27 cellular contexts compared by ENCODE assay signal in the genomic region with DNA sequence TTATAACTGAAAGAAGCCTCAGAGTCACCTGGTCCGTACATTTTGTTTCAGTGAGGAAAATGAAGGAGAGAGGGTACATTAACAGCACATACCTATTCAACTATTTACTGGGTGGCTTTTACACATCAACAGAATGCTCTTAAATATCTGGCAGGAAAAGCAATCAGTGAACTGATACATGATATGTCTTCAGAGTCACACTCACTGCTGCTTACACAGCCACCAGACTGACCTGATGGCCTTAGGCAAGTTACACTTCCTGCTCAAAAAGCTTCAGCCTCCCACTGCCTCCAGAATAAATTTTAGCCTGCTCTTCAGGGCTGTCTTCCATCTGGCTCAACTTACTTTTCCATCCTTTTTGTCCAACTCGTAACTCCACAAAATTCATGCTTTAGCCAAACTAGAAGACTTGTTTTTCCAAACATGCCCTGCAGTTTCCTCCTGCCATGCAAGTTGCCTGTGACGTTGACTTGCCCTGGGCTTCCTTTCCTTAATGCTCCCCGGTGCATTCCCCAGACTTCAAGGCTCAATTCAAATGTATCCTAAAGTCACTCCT. TPM values are rescaled to one million over a fixed set of nuclear protein-coding genes. Genes with fewer than 3 reads are reported as not detected.
DNase-seq lines count a peak whose midpoint lies in the region; ATAC-seq and TF ChIP-seq lines count a peak whose summit lies in the region.
"Had no signal": no experiment of that assay in that cellular context is flagged by ENCODE, and none has a peak within 500 bp of the region (broad histone marks: within the 10 kb centered on the region; RNA-seq: fewer than 3 reads in every experiment).

No MANE protein-coding gene starts in this region.

- H3K9me3 ChIP-seq in SJCRH30 (replicated peaks): no peaks in the 10 kb centered on the region
- no peaks in the 10 kb centered on the region for H3K9me3 ChIP-seq in smooth muscle cell (replicated peaks; ENCODE audit: low read depth)
- H3K9me3 ChIP-seq: thyroid gland had no signal

- DNase-seq in DMS53 (lab: John Stamatoyannopoulos, UW) (peak; percentile 10), DMS53 treated with DMSO at 0.1 percent for 48 hours (lab: John Stamatoyannopoulos, UW; ENCODE audit: unreplicated experiment) (no peak), SJCRH30 (peak; percentile 8 to 33), islet precursor cell (peak; percentile 75), smooth muscle cell (lab: John Stamatoyannopoulos, UW; ENCODE audit: unreplicated experiment) (no peak), superior temporal gyrus (ENCODE audit: extremely low spot score) (no peak)
- DNase-seq: activated CD4-positive, CD25-positive, alpha-beta regulatory T cell treated with anti-CD3 and anti-CD28 coated beads, Interleukin-2, amount 50 U/mL, for 72 hours; activated CD8-positive, alpha-beta T cell treated with anti-CD3 and anti-CD28 coated beads for 36 hours; activated naive CD8-positive, alpha-beta T cell treated with anti-CD3 and anti-CD28 coated beads for 36 hours; CD8-positive, alpha-beta memory T cell; H7; left ventricle myocardium superior; natural killer cell; NCI-H1048; NCI-H2029; right cardiac atrium; SHP77 treated with DMSO at 0.1 percent for 48 hours; stimulated activated naive CD8-positive, alpha-beta T cell treated with anti-CD3 and anti-CD28 coated beads, Interleukin-15, Interleukin-2, amounts not matched to agents 100 U/mL and 50 U/mL, for 24 hours; T-cell; thyroid gland had no signal

- H3K4me1 ChIP-seq in SJCRH30 (no peaks in the 10 kb centered on the region), smooth muscle cell (ENCODE audit: low read depth) (peaks cover 10% of the 10 kb centered on the region)
- H3K4me1 ChIP-seq: parathyroid adenoma, thyroid gland had no signal

- no peak overlapping the region for H3K9ac ChIP-seq in smooth muscle cell (ENCODE audit: low read depth)
- H3K9ac ChIP-seq: parathyroid adenoma had no signal

- H3K27me3 ChIP-seq in SJCRH30 (no peaks in the 10 kb centered on the region), smooth muscle cell (ENCODE audit: low read depth) (no peaks in the 10 kb centered on the region)
- H3K27me3 ChIP-seq: thyroid gland had no signal

- H3K4me2 ChIP-seq in smooth muscle cell: no peak overlapping the region

- H3K4me3 ChIP-seq in SJCRH30 (no peak overlapping the region), smooth muscle cell (no peak overlapping the region)
- H3K4me3 ChIP-seq: thyroid gland had no signal

- H3K36me3 ChIP-seq in SJCRH30: no peaks in the 10 kb centered on the region
- H3K36me3 ChIP-seq in smooth muscle cell (ENCODE audit: low read depth): peaks cover 37% of the 10 kb centered on the region

- H3K79me2 ChIP-seq in smooth muscle cell (ENCODE audit: low read depth): peaks cover 21% of the 10 kb centered on the region
- H3K79me2 ChIP-seq: parathyroid adenoma had no signal

- H4K20me1 ChIP-seq in smooth muscle cell (ENCODE audit: low read depth): peaks cover 61% of the 10 kb centered on the region

- TF ChIP-seq CTCF in smooth muscle cell (IDR thresholded peaks at IDR 0.05; ENCODE audit: borderline replicate concordance, insufficient read depth, poor library complexity, severe bottlenecking): no peak

- whole genome bisulfite sequencing in smooth muscle cell (ENCODE audit: low lambda C conversion rate): 74% methylated on average over 4 of the region's 4 CpGs

- ATAC-seq in GM18907 (IDR thresholded peaks at IDR 0.05; ENCODE audit: unreplicated experiment) (no peak), HG03139 (IDR thresholded peaks at IDR 0.05; ENCODE audit: unreplicated experiment) (no peak)
- ATAC-seq: activated CD8-positive, alpha-beta T cell treated with anti-CD3 and anti-CD28 coated beads for 36 hours; HepG2; left ventricle myocardium superior; natural killer cell; right cardiac atrium; stimulated activated naive CD8-positive, alpha-beta T cell treated with anti-CD3 and anti-CD28 coated beads, Interleukin-15, Interleukin-2, amounts not matched to agents 100 U/mL and 50 U/mL, for 24 hours; T-cell had no signal

- H2AFZ ChIP-seq in smooth muscle cell (ENCODE audit: low read depth): no peak overlapping the region
- H2AFZ ChIP-seq: parathyroid adenoma had no signal

- H3K27ac ChIP-seq in SJCRH30 (no peak overlapping the region), smooth muscle cell (ENCODE audit: low read depth) (peak overlapping the region; percentile 21)
- H3K27ac ChIP-seq: 22Rv1, HL-60, parathyroid adenoma, thyroid gland had no signal

- H3F3A ChIP-seq in smooth muscle cell (ENCODE audit: low read depth): peaks cover 9% of the 10 kb centered on the region

RNA-seq across cellular contexts. Expression of a gene that starts 10.7 kb away (rescaled TPM):
- total RNA-seq in SJCRH30 (2014; rRNA removed; shearing (Covaris generic)): 1.7 and 2.3 TPM in 2 replicates
- 632 and 642 TPM in 2 replicates for total RNA-seq in smooth muscle cell
- 756 and 808 TPM in 2 replicates for polyA plus RNA-seq in smooth muscle cell
- total RNA-seq: activated CD8-positive, alpha-beta T cell treated with anti-CD3 and anti-CD28 coated beads for 36 hours; activated naive CD8-positive, alpha-beta T cell treated with anti-CD3 and anti-CD28 coated beads for 36 hours; CD8-positive, alpha-beta memory T cell; OCI-LY7 had no signal
- polyA plus RNA-seq: CD8-positive, alpha-beta memory T cell had no signal

Comparison
In these comparisons a context has a peak if more than half of its experiments do, and no peak if none do; other contexts are left out.
1. DNase-seq: peak in DMS53 (single experiment), SJCRH30 (2 of 2) and islet precursor cell (single experiment); none in DMS53 treated with DMSO at 0.1 percent for 48 hours (single experiment), smooth muscle cell (single experiment) and superior temporal gyrus (single experiment).
2. RNA of a gene that starts 10.7 kb away (total RNA-seq): 632 to 642 TPM in smooth muscle cell; 1.7 to 2.3 TPM in SJCRH30; every median in the first group is over 100 times any median in the second.